Comparison of ENCODE assay signal across 14 cellular contexts in the genomic region with DNA sequence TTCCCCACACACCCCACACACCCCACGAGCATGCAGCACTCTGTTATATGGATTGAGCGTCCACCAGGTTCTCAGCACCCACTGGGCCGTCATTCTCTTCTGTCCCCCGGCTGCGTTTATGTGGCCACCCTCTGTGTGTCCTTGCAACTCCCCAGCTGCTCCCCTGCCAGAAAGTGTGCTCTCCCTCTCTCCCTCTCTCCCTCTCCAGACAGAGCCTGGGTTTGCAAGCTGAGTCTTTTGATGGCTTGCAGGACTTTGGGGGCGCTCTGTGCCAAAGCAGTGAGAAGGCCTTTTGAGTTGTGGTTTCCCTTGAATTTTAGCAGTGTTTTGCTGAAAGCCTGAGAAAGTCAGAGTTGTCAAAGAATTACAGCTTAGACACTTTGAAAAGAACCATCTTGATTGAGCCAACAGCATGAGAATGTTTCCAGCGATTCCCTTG.
A peak's percentile ranks its signal among the peaks of the same experiment; 100 is the strongest.
DNase-seq lines count a peak whose midpoint lies in the region; ATAC-seq and TF ChIP-seq lines count a peak whose summit lies in the region.
"Had no signal": no experiment of that assay in that cellular context is flagged by ENCODE, and none has a peak within 500 bp of the region (broad histone marks: within the 10 kb centered on the region; RNA-seq: fewer than 3 reads in every experiment).

No MANE protein-coding gene starts in this region.

- H3K27me3 ChIP-seq in HCT116 (ENCODE audit: insufficient read depth, low read length): no peaks in the 10 kb centered on the region
- no peaks in the 10 kb centered on the region for H3K27me3 ChIP-seq in testis
- no peaks in the 10 kb centered on the region for H3K27me3 ChIP-seq in tibial artery
- H3K27me3 ChIP-seq: esophagus squamous epithelium had no signal

- TF ChIP-seq RAD21 in HCT116 (IDR thresholded peaks at IDR 0.05; ENCODE audit: low read depth): no peak

- intact Hi-C loops in HCT116 (cut with micrococcal nuclease) (no loop called here), testis (cut with DNase I; ENCODE audit: low total_unique reads) (no loop called here), tibial artery (cut with DNase I; ENCODE audit: low total_unique reads) (no loop called here)

- no peak overlapping the region for H3K4me3 Mint-ChIP-seq in chondrocyte (ENCODE audit: unreplicated experiment)
- H3K4me3 Mint-ChIP-seq: T-cell had no signal

- BruUV-seq in HCT116 (replicated peaks; lab: Mats Ljungman, UMichigan): no TSS peak

- H3K4me2 ChIP-seq in HCT116 (ENCODE audit: low read length): no peak overlapping the region

- ATAC-seq in HCT116: peak; percentile 41; the same call in 1 of the 2 replicates
- ATAC-seq in HG03439 (IDR thresholded peaks at IDR 0.05; ENCODE audit: unreplicated experiment): no peak
- ATAC-seq in HG03520 (IDR thresholded peaks at IDR 0.05; ENCODE audit: unreplicated experiment): no peak
- ATAC-seq: T-cell had no signal

- peaks cover 27% of the 10 kb centered on the region for H3K36me3 Mint-ChIP-seq in chondrocyte (ENCODE audit: low read depth)
- H3K36me3 Mint-ChIP-seq: T-cell had no signal

- H3K36me3 ChIP-seq in HCT116 (ENCODE audit: control insufficient read depth in 1 of 2, insufficient read depth in 2 of 2, low read length in 2 of 2) (no peaks in the 10 kb centered on the region), testis (ENCODE audit: low read depth, missing control alignments) (no peaks in the 10 kb centered on the region), tibial artery (peaks cover 16 to 62% (median 33%) of the 10 kb centered on the region in 3 donors)
- H3K36me3 ChIP-seq: esophagus squamous epithelium had no signal

- no peaks in the 10 kb centered on the region for H3K79me2 ChIP-seq in HCT116 (ENCODE audit: insufficient read depth, low read length)

- RAD21 ChIA-PET in HCT116 (lab: Charles Lee; ENCODE audit: low non-redundant PET in 1 of 2, low total read pairs in 2 of 2, uncharacterized antibody in 2 of 2, unreplicated experiment in 2 of 2): no interaction called here

- H3K27me3 Mint-ChIP-seq in chondrocyte (ENCODE audit: low read depth): no peaks in the 10 kb centered on the region
- H3K27me3 Mint-ChIP-seq: T-cell had no signal

- 79 to 82% methylated on average over 7 of the region's 7 CpGs for WGBS in testis, 2 donors

- H3K9me3 Mint-ChIP-seq in chondrocyte (ENCODE audit: low read depth): no peaks in the 10 kb centered on the region
- H3K9me3 Mint-ChIP-seq: T-cell had no signal

- peaks cover 12% of the 10 kb centered on the region for H3K4me1 Mint-ChIP-seq in chondrocyte (ENCODE audit: low read depth)
- H3K4me1 Mint-ChIP-seq: T-cell had no signal

- CTCF ChIA-PET in HCT116 (lab: Charles Lee): interaction anchor here (1.1 kb wide), 1 partner anchor 9 kb away, joined by 3 read pairs; no protein-coding TSS in a partner anchor

- H3K4me3 ChIP-seq in HCT116 (replicated peaks in 1 of 2; ENCODE audit: low read depth in 1 of 2, low read length in 2 of 2) (no peak overlapping the region), testis (no peak overlapping the region), tibial artery (no peak overlapping the region)
- H3K4me3 ChIP-seq: esophagus squamous epithelium, lung had no signal

- H3K4me1 ChIP-seq in HCT116 (ENCODE audit: control insufficient read depth in 1 of 2, insufficient read depth in 2 of 2, low read length in 2 of 2) (no peaks in the 10 kb centered on the region), testis (no peaks in the 10 kb centered on the region), tibial artery (no peaks in the 10 kb centered on the region)

- POLR2A ChIA-PET in HCT116 (lab: Charles Lee): no interaction called here

- no peak for TF ChIP-seq CTCF in 22Rv1 (IDR thresholded peaks at IDR 0.05)
- TF ChIP-seq CTCF in HCT116 (IDR thresholded peaks at IDR 0.05 in 2 of 3, conservative IDR thresholded peaks at IDR 0.05 in 1 of 3; ENCODE audit: borderline replicate concordance in 1 of 3, insufficient read depth in 1 of 3, low read depth in 2 of 3, low read length in 2 of 3): no peak
- no peak for TF ChIP-seq CTCF in chondrocyte (IDR thresholded peaks at IDR 0.05)
- no peak for TF ChIP-seq CTCF in testis (IDR thresholded peaks at IDR 0.05)
- TF ChIP-seq CTCF in tibial artery (IDR thresholded peaks at IDR 0.05): no peak

- H3K9me3 ChIP-seq in HCT116 (ENCODE audit: control insufficient read depth in 1 of 2, insufficient read depth in 1 of 2, low read depth in 1 of 2, low read length in 2 of 2) (no peaks in the 10 kb centered on the region), testis (no peaks in the 10 kb centered on the region), tibial artery (no peaks in the 10 kb centered on the region)
- H3K9me3 ChIP-seq: esophagus squamous epithelium had no signal

- peak overlapping the region; percentile 50 for H3K27ac ChIP-seq in 22Rv1
- H3K27ac ChIP-seq in HCT116 (ENCODE audit: low read depth, low read length): no peak overlapping the region
- H3K27ac ChIP-seq in testis: no peak overlapping the region
- no peak overlapping the region for H3K27ac ChIP-seq in tibial artery

- peak overlapping the region; percentile 57 for H3K27ac Mint-ChIP-seq in chondrocyte (ENCODE audit: unreplicated experiment)
- H3K27ac Mint-ChIP-seq: T-cell had no signal

- DNase-seq in HCT116 (ENCODE audit: low read depth, low spot score) (no peak), chondrocyte (ENCODE audit: low spot score) (no peak), medulla oblongata (ENCODE audit: extremely low spot score) (peak; percentile 55), testis (no peak), tibial artery (no peak)
- DNase-seq: DMS79, esophagus squamous epithelium, MM.1S, NCI-H1930, T-cell had no signal

- no peak for TF ChIP-seq POLR2A in HCT116 (IDR thresholded peaks at IDR 0.05; ENCODE audit: borderline replicate concordance, extremely low read depth, insufficient read depth, insufficient read length)
- TF ChIP-seq POLR2A in testis (IDR thresholded peaks at IDR 0.05): no peak

- H4K20me1 ChIP-seq in HCT116 (ENCODE audit: insufficient read depth): no peaks in the 10 kb centered on the region

- no peaks in the 10 kb centered on the region for H3K9me2 ChIP-seq in HCT116 (ENCODE audit: insufficient read depth)

- H3K9ac ChIP-seq in HCT116 (ENCODE audit: low read length): no peak overlapping the region

- no peak overlapping the region for H2AFZ ChIP-seq in HCT116 (ENCODE audit: low read depth, low read length, poor library complexity, severe bottlenecking)

TF ChIP-seq in HCT116, 20 proteins besides CTCF, POLR2A, EP300 and RAD21:
- no peak for TF ChIP-seq SRF (IDR thresholded peaks at IDR 0.05; ENCODE audit: low read depth)
- no peak for TF ChIP-seq SIN3A (IDR thresholded peaks at IDR 0.05; ENCODE audit: low read depth)
- TF ChIP-seq ZFX (IDR thresholded peaks at IDR 0.05): no peak
- TF ChIP-seq EZH2phosphoT487 (IDR thresholded peaks at IDR 0.05; ENCODE audit: borderline replicate concordance): no peak
- TF ChIP-seq JUND (IDR thresholded peaks at IDR 0.05): no peak
- TF ChIP-seq, protein P1, sequence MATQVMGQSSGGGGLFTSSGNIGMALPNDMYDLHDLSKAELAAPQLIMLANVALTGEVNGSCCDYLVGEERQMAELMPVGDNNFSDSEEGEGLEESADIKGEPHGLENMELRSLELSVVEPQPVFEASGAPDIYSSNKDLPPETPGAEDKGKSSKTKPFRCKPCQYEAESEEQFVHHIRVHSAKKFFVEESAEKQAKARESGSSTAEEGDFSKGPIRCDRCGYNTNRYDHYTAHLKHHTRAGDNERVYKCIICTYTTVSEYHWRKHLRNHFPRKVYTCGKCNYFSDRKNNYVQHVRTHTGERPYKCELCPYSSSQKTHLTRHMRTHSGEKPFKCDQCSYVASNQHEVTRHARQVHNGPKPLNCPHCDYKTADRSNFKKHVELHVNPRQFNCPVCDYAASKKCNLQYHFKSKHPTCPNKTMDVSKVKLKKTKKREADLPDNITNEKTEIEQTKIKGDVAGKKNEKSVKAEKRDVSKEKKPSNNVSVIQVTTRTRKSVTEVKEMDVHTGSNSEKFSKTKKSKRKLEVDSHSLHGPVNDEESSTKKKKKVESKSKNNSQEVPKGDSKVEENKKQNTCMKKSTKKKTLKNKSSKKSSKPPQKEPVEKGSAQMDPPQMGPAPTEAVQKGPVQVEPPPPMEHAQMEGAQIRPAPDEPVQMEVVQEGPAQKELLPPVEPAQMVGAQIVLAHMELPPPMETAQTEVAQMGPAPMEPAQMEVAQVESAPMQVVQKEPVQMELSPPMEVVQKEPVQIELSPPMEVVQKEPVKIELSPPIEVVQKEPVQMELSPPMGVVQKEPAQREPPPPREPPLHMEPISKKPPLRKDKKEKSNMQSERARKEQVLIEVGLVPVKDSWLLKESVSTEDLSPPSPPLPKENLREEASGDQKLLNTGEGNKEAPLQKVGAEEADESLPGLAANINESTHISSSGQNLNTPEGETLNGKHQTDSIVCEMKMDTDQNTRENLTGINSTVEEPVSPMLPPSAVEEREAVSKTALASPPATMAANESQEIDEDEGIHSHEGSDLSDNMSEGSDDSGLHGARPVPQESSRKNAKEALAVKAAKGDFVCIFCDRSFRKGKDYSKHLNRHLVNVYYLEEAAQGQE (IDR thresholded peaks at IDR 0.05; ENCODE audit: low read depth): no peak
- no peak for TF ChIP-seq SP1 (IDR thresholded peaks at IDR 0.05; ENCODE audit: low read depth)
- no peak for TF ChIP-seq ELF1 (IDR thresholded peaks at IDR 0.05; ENCODE audit: borderline replicate concordance, low read depth)
- no peak for TF ChIP-seq TCF7L2 (IDR thresholded peaks at IDR 0.05; ENCODE audit: borderline replicate concordance, extremely low read depth, insufficient read depth, insufficient read length)
- TF ChIP-seq FOSL1 (IDR thresholded peaks at IDR 0.05; ENCODE audit: low read depth): no peak
- TF ChIP-seq EGR1 (IDR thresholded peaks at IDR 0.05; ENCODE audit: low read depth): no peak
TF ChIP-seq in HCT116: peak in this region for 0.
